In the genomic region with DNA sequence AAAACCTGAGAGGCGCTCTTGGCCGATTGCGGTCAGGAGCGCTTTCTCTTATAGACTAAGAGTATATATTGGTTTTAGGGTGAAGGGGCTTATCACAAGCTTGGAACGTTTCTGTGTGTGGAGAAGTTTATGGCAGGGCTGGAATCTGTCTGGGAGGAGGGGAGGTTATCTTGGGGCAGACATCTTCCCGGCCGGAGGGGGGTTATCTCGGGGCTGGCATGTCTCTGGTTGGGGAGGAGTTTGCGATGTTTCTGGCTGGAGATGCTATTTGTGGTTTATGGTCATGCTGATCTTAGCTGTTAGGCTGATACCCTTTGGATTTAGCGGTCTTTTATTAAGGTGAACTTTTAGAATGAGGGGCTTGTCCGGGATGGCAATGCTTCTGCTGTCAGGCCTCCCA, we compare ENCODE assay signal across 16 cellular contexts. TPM values are rescaled to one million over a fixed set of nuclear protein-coding genes. Genes with fewer than 3 reads are reported as not detected.
A peak's percentile ranks its signal among the peaks of the same experiment; 100 is the strongest.
DNase-seq lines count a peak whose midpoint lies in the region; ATAC-seq and TF ChIP-seq lines count a peak whose summit lies in the region.
"Had no signal": no experiment of that assay in that cellular context is flagged by ENCODE, and none has a peak within 500 bp of the region (broad histone marks: within the 10 kb centered on the region; RNA-seq: fewer than 3 reads in every experiment).

No MANE protein-coding gene starts in this region.

- no peak overlapping the region for H3K4me3 Mint-ChIP-seq in CD8-positive, alpha-beta memory T cell
- H3K4me3 Mint-ChIP-seq in activated T-cell treated with anti-CD3 and anti-CD28 coated beads, Interleukin-2, amount 50 U/mL, for 4 hours = no peak overlapping the region
- H3K4me3 Mint-ChIP-seq in activated naive CD8-positive, alpha-beta T cell treated with anti-CD3 and anti-CD28 coated beads for 36 hours = no peak overlapping the region
- H3K4me3 Mint-ChIP-seq: activated B cell treated with CpG ODN at 0.5 μM for 24 hours had no signal

- peak; percentile 31; the same call in 2 of the 3 replicates for ATAC-seq in SK-N-SH treated with all-trans-retinoic acid at 6 μM for 48 hours
- ATAC-seq in activated T-cell treated with anti-CD3 and anti-CD28 coated beads, Interleukin-2, amount 50 U/mL, for 4 hours = no peak

- POLR2A ChIA-PET in CD8-positive, alpha-beta memory T cell (lab: Charles Lee) = no interaction called here

- H3K36me3 ChIP-seq in CD8-positive, alpha-beta memory T cell (ENCODE audit: insufficient read depth, low read length) = no peaks in the 10 kb centered on the region
- peaks cover 5% of the 10 kb centered on the region for H3K36me3 ChIP-seq in osteoblast (ENCODE audit: insufficient read depth, low read length)

- peaks cover 72% of the 10 kb centered on the region for H4K20me1 ChIP-seq in osteoblast (ENCODE audit: insufficient read depth, low read length)

- H3K27me3 Mint-ChIP-seq in CD8-positive, alpha-beta memory T cell = no peaks in the 10 kb centered on the region
- H3K27me3 Mint-ChIP-seq in activated T-cell treated with anti-CD3 and anti-CD28 coated beads, Interleukin-2, amount 50 U/mL, for 4 hours (ENCODE audit: low read depth) = no peaks in the 10 kb centered on the region
- no peaks in the 10 kb centered on the region for H3K27me3 Mint-ChIP-seq in activated naive CD8-positive, alpha-beta T cell treated with anti-CD3 and anti-CD28 coated beads for 36 hours
- H3K27me3 Mint-ChIP-seq: activated B cell treated with CpG ODN at 0.5 μM for 24 hours had no signal

- no peaks in the 10 kb centered on the region for H3K9me3 ChIP-seq in CD8-positive, alpha-beta memory T cell (ENCODE audit: low read length)
- H3K9me3 ChIP-seq in osteoblast (ENCODE audit: low read depth, low read length) = no peaks in the 10 kb centered on the region

- H3K36me3 Mint-ChIP-seq in CD8-positive, alpha-beta memory T cell = peaks cover 4 to 23% (median 13%) of the 10 kb centered on the region in 3 donors
- H3K36me3 Mint-ChIP-seq in activated T-cell treated with anti-CD3 and anti-CD28 coated beads, Interleukin-2, amount 50 U/mL, for 4 hours (ENCODE audit: insufficient read depth) = peaks cover 8% of the 10 kb centered on the region
- H3K36me3 Mint-ChIP-seq in activated naive CD8-positive, alpha-beta T cell treated with anti-CD3 and anti-CD28 coated beads for 36 hours = peaks cover 6% of the 10 kb centered on the region

- CTCF ChIA-PET in CD8-positive, alpha-beta memory T cell (lab: Charles Lee) = interaction anchor here (1.3 kb wide), 1 partner anchor 62 kb away, joined by 3 read pairs; no protein-coding TSS in a partner anchor

- DNase-seq in CD8-positive, alpha-beta memory T cell = no peak
- peak; percentile 35 for DNase-seq in fibroblast of mammary gland (ENCODE audit: low read depth)
- no peak for DNase-seq in osteoblast (ENCODE audit: insufficient read length, low spot score, missing footprints)
- DNase-seq in activated T-cell treated with anti-CD3 and anti-CD28 coated beads, Interleukin-2, amount 50 U/mL, for 4 hours = no peak
- no peak for DNase-seq in HuH-7 (ENCODE audit: low spot score)
- no peak for DNase-seq in midbrain (lab: John Stamatoyannopoulos, UW)
- no peak for DNase-seq in activated naive CD8-positive, alpha-beta T cell treated with anti-CD3 and anti-CD28 coated beads for 36 hours
- DNase-seq: activated B cell treated with CpG ODN at 0.5 μM for 24 hours; activated naive CD4-positive, alpha-beta T cell treated with anti-CD3 and anti-CD28 coated beads, Interleukin-2, amount 50 U/mL, for 16 hours; DMS153; erythroblast; GOT3; hippocampal formation; MV-4-11; substantia nigra had no signal

- H3K79me2 ChIP-seq in osteoblast (ENCODE audit: insufficient read depth, low read length) = peaks cover 87% of the 10 kb centered on the region

- peaks cover 28 to 52% (median 30%) of the 10 kb centered on the region in 3 donors for H3K4me1 Mint-ChIP-seq in CD8-positive, alpha-beta memory T cell
- peaks cover 17% of the 10 kb centered on the region for H3K4me1 Mint-ChIP-seq in activated T-cell treated with anti-CD3 and anti-CD28 coated beads, Interleukin-2, amount 50 U/mL, for 4 hours (ENCODE audit: low read depth)
- peaks cover 17% of the 10 kb centered on the region for H3K4me1 Mint-ChIP-seq in activated naive CD8-positive, alpha-beta T cell treated with anti-CD3 and anti-CD28 coated beads for 36 hours

- H3K9me3 Mint-ChIP-seq in CD8-positive, alpha-beta memory T cell = peaks cover 0 to 3% (median 0%) of the 10 kb centered on the region in 5 donors
- peaks cover 8% of the 10 kb centered on the region for H3K9me3 Mint-ChIP-seq in activated T-cell treated with anti-CD3 and anti-CD28 coated beads, Interleukin-2, amount 50 U/mL, for 4 hours
- no peaks in the 10 kb centered on the region for H3K9me3 Mint-ChIP-seq in activated naive CD8-positive, alpha-beta T cell treated with anti-CD3 and anti-CD28 coated beads for 36 hours

- H3K4me3 ChIP-seq in CD8-positive, alpha-beta memory T cell (ENCODE audit: low read length) = no peak overlapping the region
- H3K4me3 ChIP-seq in fibroblast of mammary gland (ENCODE audit: control insufficient read depth, low read depth, low read length) (no peak overlapping the region), osteoblast (ENCODE audit: insufficient read depth, low read length) (no peak overlapping the region)

- no peak overlapping the region for H2AFZ ChIP-seq in osteoblast (ENCODE audit: low read length)

- H3K27ac Mint-ChIP-seq in CD8-positive, alpha-beta memory T cell = peak overlapping the region in 5 of 8 donors; percentile 23 to 95 (median 57)
- H3K27ac Mint-ChIP-seq in activated naive CD8-positive, alpha-beta T cell treated with anti-CD3 and anti-CD28 coated beads for 36 hours = no peak overlapping the region
- H3K27ac Mint-ChIP-seq: activated B cell treated with CpG ODN at 0.5 μM for 24 hours had no signal

- no peaks in the 10 kb centered on the region for H3K4me1 ChIP-seq in CD8-positive, alpha-beta memory T cell (ENCODE audit: insufficient read depth, low read length)
- peaks cover 23% of the 10 kb centered on the region for H3K4me1 ChIP-seq in osteoblast (ENCODE audit: insufficient read depth, low read length)

- H3K4me2 ChIP-seq in osteoblast (ENCODE audit: insufficient read depth, low read length) = peak overlapping the region; percentile 71

- TF ChIP-seq CTCF in fibroblast of mammary gland (conservative IDR thresholded peaks at IDR 0.05; ENCODE audit: control insufficient read depth, insufficient read depth, low read depth, low read length) (no peak), osteoblast (IDR thresholded peaks at IDR 0.05; ENCODE audit: extremely low read depth, low read depth, low read length) (no peak)

- H3K27ac ChIP-seq in CD8-positive, alpha-beta memory T cell (ENCODE audit: low read depth, low read length) = no peak overlapping the region
- peak overlapping the region; percentile 69 for H3K27ac ChIP-seq in osteoblast (ENCODE audit: low read depth, low read length)

- no peaks in the 10 kb centered on the region for H3K27me3 ChIP-seq in CD8-positive, alpha-beta memory T cell (ENCODE audit: insufficient read depth, low read length, poor library complexity, severe bottlenecking)
- H3K27me3 ChIP-seq in osteoblast (ENCODE audit: insufficient read depth, low read length) = no peaks in the 10 kb centered on the region

TF ChIP-seq in SK-N-SH treated with all-trans-retinoic acid at 6 μM for 48 hours, 23 proteins besides CTCF, POLR2A, EP300 and RAD21:
- TF ChIP-seq ESRRG (CRISPR knock-in tag; IDR thresholded peaks at IDR 0.05) (no peak), ZNF8 (CRISPR knock-in tag; IDR thresholded peaks at IDR 0.05) (no peak), SNAI2 (CRISPR knock-in tag; IDR thresholded peaks at IDR 0.05) (no peak), ZFP30 (CRISPR knock-in tag; IDR thresholded peaks at IDR 0.05) (no peak), ZFP3 (CRISPR knock-in tag; IDR thresholded peaks at IDR 0.05) (no peak), ZNF565 (CRISPR knock-in tag; conservative IDR thresholded peaks at IDR 0.05; ENCODE audit: low read depth) (no peak), ZNF70 (CRISPR knock-in tag; IDR thresholded peaks at IDR 0.05) (no peak), TCF4 (CRISPR knock-in tag; IDR thresholded peaks at IDR 0.05; ENCODE audit: borderline replicate concordance) (no peak), ISL1 (CRISPR knock-in tag; IDR thresholded peaks at IDR 0.05) (no peak), RARB (CRISPR knock-in tag; IDR thresholded peaks at IDR 0.05) (no peak)
- TF ChIP-seq, protein P1, sequence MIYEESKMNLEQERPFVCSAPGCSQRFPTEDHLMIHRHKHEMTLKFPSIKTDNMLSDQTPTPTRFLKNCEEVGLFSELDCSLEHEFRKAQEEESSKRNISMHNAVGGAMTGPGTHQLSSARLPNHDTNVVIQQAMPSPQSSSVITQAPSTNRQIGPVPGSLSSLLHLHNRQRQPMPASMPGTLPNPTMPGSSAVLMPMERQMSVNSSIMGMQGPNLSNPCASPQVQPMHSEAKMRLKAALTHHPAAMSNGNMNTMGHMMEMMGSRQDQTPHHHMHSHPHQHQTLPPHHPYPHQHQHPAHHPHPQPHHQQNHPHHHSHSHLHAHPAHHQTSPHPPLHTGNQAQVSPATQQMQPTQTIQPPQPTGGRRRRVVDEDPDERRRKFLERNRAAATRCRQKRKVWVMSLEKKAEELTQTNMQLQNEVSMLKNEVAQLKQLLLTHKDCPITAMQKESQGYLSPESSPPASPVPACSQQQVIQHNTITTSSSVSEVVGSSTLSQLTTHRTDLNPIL (CRISPR knock-in tag; IDR thresholded peaks at IDR 0.05; ENCODE audit: low read depth) = no peak
- TF ChIP-seq, protein P2, sequence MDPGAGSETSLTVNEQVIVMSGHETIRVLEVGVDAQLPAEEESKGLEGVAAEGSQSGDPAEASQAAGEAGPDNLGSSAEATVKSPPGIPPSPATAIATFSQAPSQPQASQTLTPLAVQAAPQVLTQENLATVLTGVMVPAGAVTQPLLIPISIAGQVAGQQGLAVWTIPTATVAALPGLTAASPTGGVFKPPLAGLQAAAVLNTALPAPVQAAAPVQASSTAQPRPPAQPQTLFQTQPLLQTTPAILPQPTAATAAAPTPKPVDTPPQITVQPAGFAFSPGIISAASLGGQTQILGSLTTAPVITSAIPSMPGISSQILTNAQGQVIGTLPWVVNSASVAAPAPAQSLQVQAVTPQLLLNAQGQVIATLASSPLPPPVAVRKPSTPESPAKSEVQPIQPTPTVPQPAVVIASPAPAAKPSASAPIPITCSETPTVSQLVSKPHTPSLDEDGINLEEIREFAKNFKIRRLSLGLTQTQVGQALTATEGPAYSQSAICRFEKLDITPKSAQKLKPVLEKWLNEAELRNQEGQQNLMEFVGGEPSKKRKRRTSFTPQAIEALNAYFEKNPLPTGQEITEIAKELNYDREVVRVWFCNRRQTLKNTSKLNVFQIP (CRISPR knock-in tag; IDR thresholded peaks at IDR 0.05; ENCODE audit: borderline replicate concordance, low read depth) = no peak
TF ChIP-seq in SK-N-SH treated with all-trans-retinoic acid at 6 μM for 48 hours: peak in this region for 0.

RNA-seq across cellular contexts. Expression of gene KDM4B, which starts 18.4 kb away (rescaled TPM):
- total RNA-seq in CD8-positive, alpha-beta memory T cell = 10 to 100 TPM; 14.6 to 16.0 TPM
- 14.6 TPM for polyA plus RNA-seq in CD8-positive, alpha-beta memory T cell
- 19.7 and 22.1 TPM in 2 replicates for total RNA-seq in osteoblast
- 10 to 100 TPM; 13.3 to 18.1 (median 16.7) TPM for total RNA-seq in activated T-cell treated with anti-CD3 and anti-CD28 coated beads, Interleukin-2, amount 50 U/mL, for 4 hours
- 10 to 100 TPM; 29.4 to 31.3 TPM for total RNA-seq in activated naive CD8-positive, alpha-beta T cell treated with anti-CD3 and anti-CD28 coated beads for 36 hours
